ENCODE assay signal across 8 cellular contexts in genomic region chr2:217899231-217900009, GRCh38.
DNase-seq lines count a peak whose midpoint lies in the region; ATAC-seq, FAIRE-seq and TF ChIP-seq lines count a peak whose summit lies in the region.

No MANE protein-coding gene starts in this region.

- no peak overlapping the region for H2AFZ ChIP-seq in GM12878 (ENCODE audit: control insufficient read depth, low read depth, low read length)

- FAIRE-seq in GM12878 (lab: Jason Lieb, UNC): no peak
- FAIRE-seq in kidney (lab: Jason Lieb, UNC): no peak

- no peak for TF ChIP-seq EP300 in GM12878 (IDR thresholded peaks at IDR 0.05; ENCODE audit: borderline replicate concordance in 1 of 2, control insufficient read depth in 1 of 2, low read depth in 2 of 2, low read length in 2 of 2)

- H3K4me1 ChIP-seq in GM12878 (ENCODE audit: control insufficient read depth, insufficient read depth, low read length) (no peaks in the 10 kb centered on the region), kidney (ENCODE audit: control insufficient read depth in 1 of 2, insufficient read depth in 1 of 2, low read depth in 1 of 2, low read length in 2 of 2) (peaks cover 63 to 77% of the 10 kb centered on the region in 2 donors), thyroid gland (peaks cover 78 to 83% of the 10 kb centered on the region in 2 donors)

- no peak overlapping the region for H3K4me3 ChIP-seq in NB4 (ENCODE audit: low read depth, low read length)
- no peak overlapping the region for H3K4me3 ChIP-seq in GM12878
- no peak overlapping the region for H3K4me3 ChIP-seq in kidney (ENCODE audit: low read length in 2 of 2)
- H3K4me3 ChIP-seq in thyroid gland (replicated peaks in 1 of 3): no peak overlapping the region

- peak; percentile 74 for TF ChIP-seq CTCF in C4-2B (conservative IDR thresholded peaks at IDR 0.05)
- TF ChIP-seq CTCF in NB4 (IDR thresholded peaks at IDR 0.05; ENCODE audit: low read depth, low read length): peak; percentile 91
- peak; percentile 50 to 74 (median 62) for TF ChIP-seq CTCF in GM12878 (IDR thresholded peaks at IDR 0.05 in 2 of 3, conservative IDR thresholded peaks at IDR 0.05 in 1 of 3; ENCODE audit: control insufficient read depth in 2 of 3, extremely low read depth in 1 of 3, insufficient read depth in 1 of 3, low read depth in 3 of 3, low read length in 3 of 3)
- peak; percentile 79 for TF ChIP-seq CTCF in kidney (IDR thresholded peaks at IDR 0.05; ENCODE audit: borderline replicate concordance, extremely low read depth, insufficient read depth)
- peak; percentile 29 to 60 (median 53) for TF ChIP-seq CTCF in thyroid gland (IDR thresholded peaks at IDR 0.05)

- WGBS in GM12878 (ENCODE audit: insufficient coverage, insufficient replicate concordance, low lambda C conversion rate, missing lambda C conversion rate): 18% methylated on average over 11 of the region's 11 CpGs
- WGBS in thyroid gland, 2 donors: 63 to 67% methylated on average over 11 of the region's 11 CpGs

- intact Hi-C loops in GM12878 (cut with micrococcal nuclease; ENCODE audit: unreplicated experiment): no loop called here
- intact Hi-C loops in kidney (cut with DNase I): loop anchor here (10.0 kb wide), 2 partner anchors 45 to 95 kb away; no protein-coding TSS in a partner anchor
- intact Hi-C loops in thyroid gland (cut with DNase I): no loop called here

- in situ Hi-C loops in GM12878 (cut with MboI): no loop called here

- no peaks in the 10 kb centered on the region for H3K79me2 ChIP-seq in GM12878 (ENCODE audit: control insufficient read depth, insufficient read depth, low read length)

- peak; percentile 79 for DNase-seq in NB4 (ENCODE audit: low read depth)
- no peak for DNase-seq in GM12878 (ENCODE audit: low read depth, low spot score)
- DNase-seq in kidney: peak; percentile 92
- peak; percentile 78 to 85 for DNase-seq in thyroid gland
- DNase-seq in activated gamma-delta T cell treated with Interleukin-2 at 50 U/mL for 16 hours: no peak
- DNase-seq in NCI-H446 treated with DMSO at 0.1 percent for 48 hours (lab: John Stamatoyannopoulos, UW): no peak

- H3K27me3 ChIP-seq in GM12878 (replicated peaks in 1 of 2; ENCODE audit: control insufficient read depth in 2 of 2, insufficient read depth in 2 of 2, low read length in 1 of 2): peaks cover 4 to 6% of the 10 kb centered on the region in 2 experiments; a peak in 2 of 4 replicates
- H3K27me3 ChIP-seq in thyroid gland: no peaks in the 10 kb centered on the region

- SMC1A ChIA-PET in GM12878 (lab: Charles Lee; ENCODE audit: uncharacterized antibody, unreplicated experiment): no interaction called here

- POLR2A ChIA-PET in GM12878 (lab: Charles Lee): no interaction called here

- CTCF ChIA-PET in GM12878 (lab: Yijun Ruan, JAX): interaction anchor here (0.7 to 2.2 kb wide), 6 partner anchors 13 to 200 kb away, joined by 3 to 10 read pairs (median 3); no protein-coding TSS in a partner anchor

- H3K27ac ChIP-seq in C4-2B (peak overlapping the region; percentile 74), GM12878 (ENCODE audit: control insufficient read depth, insufficient read depth) (no peak overlapping the region), kidney (ENCODE audit: low read depth in 2 of 2, low read length in 2 of 2) (peak overlapping the region; percentile 68 to 71), thyroid gland (peak overlapping the region; percentile 86 to 98 (median 96))

- H3K9ac ChIP-seq in GM12878 (ENCODE audit: control insufficient read depth, insufficient read depth, low read length): no peak overlapping the region
- no peak overlapping the region for H3K9ac ChIP-seq in kidney (ENCODE audit: low read length in 2 of 2)

- H3K9me3 ChIP-seq in GM12878 (replicated peaks; ENCODE audit: control insufficient read depth, insufficient read depth, low read length) (no peaks in the 10 kb centered on the region; the same call in 2 of the 3 replicates), kidney (ENCODE audit: control insufficient read depth in 1 of 2, low read length in 2 of 2) (no peaks in the 10 kb centered on the region), thyroid gland (no peaks in the 10 kb centered on the region)

- H4K20me1 ChIP-seq in GM12878 (ENCODE audit: control insufficient read depth, insufficient read depth): no peaks in the 10 kb centered on the region

- TF ChIP-seq POLR2A in NB4 (IDR thresholded peaks at IDR 0.05; ENCODE audit: extremely low read depth, insufficient read length): no peak
- no peak for TF ChIP-seq POLR2A in GM12878 (IDR thresholded peaks at IDR 0.05; ENCODE audit: low read depth, low read length)
- TF ChIP-seq POLR2A in thyroid gland (IDR thresholded peaks at IDR 0.05): no peak

- BruUV-seq in GM12878 (replicated peaks; lab: Mats Ljungman, UMichigan): no TSS peak

- no peak overlapping the region for H3K4me2 ChIP-seq in GM12878 (ENCODE audit: control insufficient read depth, insufficient read depth)

- RAD21 ChIA-PET in GM12878 (lab: Charles Lee; ENCODE audit: unreplicated experiment): interaction anchor here (1.2 kb wide), 1 partner anchor 137 kb away, joined by 3 read pairs; no protein-coding TSS in a partner anchor

- peak; percentile 63 for ATAC-seq in GM21360 (IDR thresholded peaks at IDR 0.05; ENCODE audit: unreplicated experiment)
- peak; percentile 94 for ATAC-seq in GM12878

- no peak for TF ChIP-seq RAD21 in GM12878 (IDR thresholded peaks at IDR 0.05; ENCODE audit: insufficient read depth, low read depth, low read length)

- H3K36me3 ChIP-seq in GM12878 (ENCODE audit: control insufficient read depth in 2 of 2, insufficient read depth in 2 of 2, low read length in 1 of 2) (no peaks in the 10 kb centered on the region), kidney (ENCODE audit: control insufficient read depth in 1 of 2, insufficient read depth in 2 of 2, low read length in 2 of 2) (peaks cover 48 to 71% of the 10 kb centered on the region in 2 donors), thyroid gland (peaks cover 16 to 29% of the 10 kb centered on the region in 2 donors)

TF ChIP-seq in GM12878, 131 proteins besides CTCF, POLR2A, EP300 and RAD21:
- TF ChIP-seq SMC3 (IDR thresholded peaks at IDR 0.05; ENCODE audit: borderline replicate concordance, low read length) (peak; percentile 19; the same call in 1 of the 2 replicates), BCL3 (IDR thresholded peaks at IDR 0.05; ENCODE audit: borderline replicate concordance, insufficient read depth, low read depth, low read length, poor library complexity, severe bottlenecking) (no peak)

Comparison
In these comparisons a context has a peak if more than half of its experiments do, and no peak if none do; other contexts are left out.
1. DNase-seq: peak in NB4 (single experiment), kidney (single experiment) and thyroid gland (2 of 2); none in GM12878 (single experiment), activated gamma-delta T cell treated with Interleukin-2 at 50 U/mL for 16 hours (single experiment) and NCI-H446 treated with DMSO at 0.1 percent for 48 hours (single experiment).
2. Peak in every context shown above with its lines, with median percentiles within 50 percentile points of each other: CTCF ChIP-seq.